Comparison of ENCODE assay signal across 8 cellular contexts in the genomic region with DNA sequence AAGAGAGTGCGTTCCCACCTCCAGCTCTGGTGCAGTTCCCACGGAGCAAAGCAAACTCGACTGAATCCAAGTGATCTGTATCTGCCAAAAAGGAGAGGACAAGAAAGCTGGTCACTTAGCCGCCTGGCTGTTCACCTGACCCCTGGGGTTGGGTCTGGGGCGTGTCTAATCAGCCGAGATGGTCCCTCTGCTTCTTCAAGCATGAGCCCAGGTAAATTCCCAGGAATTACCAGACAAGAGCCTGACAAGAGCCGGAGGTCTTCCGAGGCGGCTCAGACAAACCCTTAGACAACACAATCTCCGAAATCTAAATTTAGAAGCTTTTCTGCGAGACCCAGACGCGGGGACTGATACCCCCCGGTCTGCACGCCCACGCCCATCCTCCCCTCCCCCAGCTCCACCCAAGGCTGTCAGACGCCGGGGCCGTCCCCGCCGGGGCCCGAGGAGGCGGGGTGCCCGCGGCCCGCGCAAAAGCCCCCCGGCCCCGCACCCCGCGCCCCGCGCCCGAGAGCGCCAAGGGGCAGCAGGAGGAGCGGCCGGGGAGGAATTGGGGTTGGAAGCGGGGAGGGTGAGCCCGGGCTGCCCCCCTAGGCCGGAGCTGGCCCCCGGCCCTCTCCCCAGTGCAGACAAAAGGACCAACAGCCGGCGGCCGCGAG. TPM values are rescaled to one million over a fixed set of nuclear protein-coding genes. Genes with fewer than 3 reads are reported as not detected.
A peak's percentile ranks its signal among the peaks of the same experiment; 100 is the strongest.
DNase-seq lines count a peak whose midpoint lies in the region; ATAC-seq and TF ChIP-seq lines count a peak whose summit lies in the region.

No MANE protein-coding gene starts in this region.

- H3K9me3 ChIP-seq in naive thymus-derived CD4-positive, alpha-beta T cell (ENCODE audit: control insufficient read depth in 2 of 3, low read length in 3 of 3): no peaks in the 10 kb centered on the region
- H3K9me3 ChIP-seq in suprapubic skin: no peaks in the 10 kb centered on the region

- H3K27me3 ChIP-seq in naive thymus-derived CD4-positive, alpha-beta T cell (ENCODE audit: control insufficient read depth in 2 of 2, insufficient read depth in 2 of 2, low read length in 2 of 2): no peaks in the 10 kb centered on the region
- H3K27me3 ChIP-seq in suprapubic skin: no peaks in the 10 kb centered on the region

- peak overlapping the region; percentile 84 to 96 (median 92) for H3K4me3 Mint-ChIP-seq in naive thymus-derived CD4-positive, alpha-beta T cell

- peak; percentile 49 for TF ChIP-seq CTCF in GM12864 (IDR thresholded peaks at IDR 0.05; ENCODE audit: low read depth, low read length, missing control alignments)
- TF ChIP-seq CTCF in HFF-Myc (IDR thresholded peaks at IDR 0.05; ENCODE audit: low read depth, low read length, missing control alignments): peak; percentile 19
- TF ChIP-seq CTCF in suprapubic skin (IDR thresholded peaks at IDR 0.05): no peak

- no peak for TF ChIP-seq EP300 in suprapubic skin (IDR thresholded peaks at IDR 0.05)

- peaks cover 0 to 20% (median 0%) of the 10 kb centered on the region in 5 donors for H3K27me3 Mint-ChIP-seq in naive thymus-derived CD4-positive, alpha-beta T cell

- DNase-seq in GM12864 (ENCODE audit: low read depth): no peak
- DNase-seq in HFF-Myc (ENCODE audit: extremely low read depth, low read depth): no peak
- DNase-seq in NCI-H2171 (lab: John Stamatoyannopoulos, UW): peak; percentile 17
- DNase-seq in activated T-cell treated with anti-CD3 and anti-CD28 coated beads for 24 hours (ENCODE audit: low read depth): peak; percentile 37
- DNase-seq in erythroblast (lab: John Stamatoyannopoulos, UW): peak; percentile 37 to 56
- peak; percentile 22 to 73 (median 43) for DNase-seq in naive thymus-derived CD4-positive, alpha-beta T cell
- no peak for DNase-seq in suprapubic skin (ENCODE audit: low spot score in 2 of 2)
- no peak for DNase-seq in ecto neural progenitor cell (ENCODE audit: low spot score)

- intact Hi-C loops in naive thymus-derived CD4-positive, alpha-beta T cell (cut with micrococcal nuclease): loop anchor here (5.0 to 10.0 kb wide), 4 partner anchors 91 to 319 kb away; a partner anchor contains a TSS

- H3K4me1 Mint-ChIP-seq in naive thymus-derived CD4-positive, alpha-beta T cell: peaks cover 47 to 60% (median 54%) of the 10 kb centered on the region in 7 donors

- 2% methylated on average over 8 of the region's 45 CpGs for WGBS in suprapubic skin

- H3K27ac Mint-ChIP-seq in naive thymus-derived CD4-positive, alpha-beta T cell: peak overlapping the region; percentile 81 to 95 (median 90)

- POLR2A ChIA-PET in naive thymus-derived CD4-positive, alpha-beta T cell (lab: Charles Lee): interaction anchor here (0.7 to 8.4 kb wide), 19 partner anchors 8 to 318 kb away, joined by 3 to 144 read pairs (median 5); a partner anchor contains a TSS

- CTCF ChIA-PET in naive thymus-derived CD4-positive, alpha-beta T cell (lab: Charles Lee): interaction anchor here (0.6 to 4.4 kb wide), 12 partner anchors 9 to 111 kb away, joined by 3 to 44 read pairs (median 5); a partner anchor contains a TSS

- peak overlapping the region; percentile 84 for H3K27ac ChIP-seq in naive thymus-derived CD4-positive, alpha-beta T cell (ENCODE audit: low read depth, low read length)
- H3K27ac ChIP-seq in suprapubic skin: peak overlapping the region; percentile 90

- H3K36me3 ChIP-seq in naive thymus-derived CD4-positive, alpha-beta T cell (ENCODE audit: control insufficient read depth in 2 of 3, insufficient read depth in 3 of 3, low read length in 3 of 3): peaks cover 0 to 11% (median 0%) of the 10 kb centered on the region in 3 experiments
- peaks cover 24% of the 10 kb centered on the region for H3K36me3 ChIP-seq in suprapubic skin

- H3K4me3 ChIP-seq in GM12864 (ENCODE audit: low read depth, low read length) (peak overlapping the region; percentile 68), HFF-Myc (replicated peaks; ENCODE audit: low read depth, low read length) (peak overlapping the region; percentile 63), suprapubic skin (peak overlapping the region; percentile 97)
- H3K4me3 ChIP-seq in naive thymus-derived CD4-positive, alpha-beta T cell (ENCODE audit: low read length): peak overlapping the region; percentile 67

- peaks cover 32 to 33% of the 10 kb centered on the region in 2 donors for H3K4me1 ChIP-seq in naive thymus-derived CD4-positive, alpha-beta T cell (ENCODE audit: control insufficient read depth in 2 of 2, insufficient read depth in 2 of 2, low read length in 2 of 2)
- H3K4me1 ChIP-seq in suprapubic skin: peaks cover 23% of the 10 kb centered on the region

- peaks cover 0 to 3% (median 0%) of the 10 kb centered on the region in 11 donors for H3K9me3 Mint-ChIP-seq in naive thymus-derived CD4-positive, alpha-beta T cell

- peaks cover 0 to 17% (median 16%) of the 10 kb centered on the region in 5 donors for H3K36me3 Mint-ChIP-seq in naive thymus-derived CD4-positive, alpha-beta T cell

- no peak for TF ChIP-seq POLR2A in erythroblast (IDR thresholded peaks at IDR 0.05; ENCODE audit: low read length)
- TF ChIP-seq POLR2A in suprapubic skin (IDR thresholded peaks at IDR 0.05): no peak

- ATAC-seq in naive thymus-derived CD4-positive, alpha-beta T cell: peak; percentile 33

RNA-seq across cellular contexts. Expression of a gene that starts 0.7 kb away (rescaled TPM):
- 10 to 100 TPM in 2 of 5 experiments, 1 to 10 TPM in 3; 2.6 to 13.3 (median 7.0) TPM for total RNA-seq in naive thymus-derived CD4-positive, alpha-beta T cell
- 1 to 10 TPM; 3.0 to 8.6 TPM for polyA plus RNA-seq in naive thymus-derived CD4-positive, alpha-beta T cell
- 10 to 100 TPM in 2 of 4 donors, 1 to 10 TPM in 2; 7.4 to 17.6 (median 12.1) TPM for total RNA-seq in suprapubic skin

RNA-seq across cellular contexts. Expression of a gene that starts 12.0 kb away (rescaled TPM):
- 100 to 1,000 TPM; 176 to 303 (median 286) TPM for total RNA-seq in naive thymus-derived CD4-positive, alpha-beta T cell
- polyA plus RNA-seq in naive thymus-derived CD4-positive, alpha-beta T cell: 100 to 1,000 TPM; 130 to 231 TPM
- 100 to 1,000 TPM; 171 to 405 (median 201) TPM for total RNA-seq in suprapubic skin

RNA-seq across cellular contexts. Expression of a gene that starts 37.5 kb away (rescaled TPM):
- 10 to 100 TPM; 24.6 to 52.9 (median 30.7) TPM for total RNA-seq in naive thymus-derived CD4-positive, alpha-beta T cell
- 10 to 100 TPM in 1 of 2 donors, 1 to 10 TPM in 1; 8.9 to 10.7 TPM for polyA plus RNA-seq in naive thymus-derived CD4-positive, alpha-beta T cell
- total RNA-seq in suprapubic skin: 10 to 100 TPM; 24.8 to 38.3 (median 35.0) TPM

Comparison
In these comparisons a context has a peak if more than half of its experiments do, and no peak if none do; other contexts are left out.
1. DNase-seq: peak in NCI-H2171 (single experiment), activated T-cell treated with anti-CD3 and anti-CD28 coated beads for 24 hours (single experiment), erythroblast (2 of 2) and naive thymus-derived CD4-positive, alpha-beta T cell (9 of 9); none in GM12864 (single experiment), HFF-Myc (single experiment), suprapubic skin (0 of 2) and ecto neural progenitor cell (single experiment).
2. CTCF ChIP-seq: peak in GM12864 (single experiment) and HFF-Myc (single experiment); none in suprapubic skin (0 of 2).
3. Peak in every context shown above with its lines, with median percentiles within 50 percentile points of each other: H3K4me3 ChIP-seq.